ENCODE assay signal across 11 cellular contexts in the genomic region with DNA sequence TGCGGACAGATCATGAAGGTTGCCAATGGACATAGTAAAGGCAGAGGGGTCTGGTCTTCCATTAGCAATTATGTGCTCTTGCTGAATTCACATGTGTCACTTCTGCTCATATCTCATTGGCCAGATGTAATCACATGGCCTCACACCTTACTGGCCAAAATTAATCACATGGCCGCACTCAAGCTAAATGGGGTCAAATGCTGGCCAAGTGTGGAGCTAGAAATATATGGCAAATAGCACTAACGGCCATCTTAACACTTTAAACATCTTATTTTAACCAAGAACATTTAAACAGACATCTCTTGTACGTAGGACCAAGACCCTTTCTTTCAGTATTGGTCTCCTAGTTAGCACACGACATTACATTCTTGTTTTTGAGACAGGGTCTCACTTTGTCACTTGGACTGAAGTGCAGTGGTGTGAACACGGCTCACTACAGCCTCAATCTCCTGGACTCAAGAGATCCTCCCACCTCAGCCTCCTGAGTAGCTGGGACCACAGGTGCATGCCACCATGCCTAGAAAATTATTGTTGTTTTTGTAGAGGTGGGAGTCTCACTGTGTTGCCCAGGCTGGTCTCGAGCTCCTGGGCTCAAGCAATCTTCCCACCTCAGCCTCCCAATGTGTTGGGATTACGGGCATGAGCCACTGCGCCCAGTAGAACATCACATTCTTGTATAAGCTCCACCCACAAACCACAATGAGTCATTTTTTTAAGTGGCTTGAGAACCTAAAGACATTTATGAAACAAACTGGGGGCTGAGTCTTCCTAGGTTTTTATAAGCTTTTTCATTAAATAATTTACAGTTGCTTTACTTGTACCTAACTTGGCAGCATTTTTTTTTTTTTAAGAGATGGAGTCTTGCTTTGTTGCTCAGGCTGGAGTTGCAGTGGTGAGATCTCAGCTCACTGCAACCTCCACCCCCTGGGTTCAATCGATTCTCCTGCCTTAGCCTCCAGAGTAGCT. TPM values are rescaled to one million over a fixed set of nuclear protein-coding genes. Genes with fewer than 3 reads are reported as not detected.
A peak's percentile ranks its signal among the peaks of the same experiment; 100 is the strongest.
DNase-seq lines count a peak whose midpoint lies in the region; ATAC-seq and TF ChIP-seq lines count a peak whose summit lies in the region.
"Had no signal": no experiment of that assay in that cellular context is flagged by ENCODE, and none has a peak within 500 bp of the region (broad histone marks: within the 10 kb centered on the region; RNA-seq: fewer than 3 reads in every experiment).

No MANE protein-coding gene starts in this region.

- peaks cover 13% of the 10 kb centered on the region for H4K20me1 ChIP-seq in PC-9 (ENCODE audit: insufficient read depth)
- peaks cover 19% of the 10 kb centered on the region for H4K20me1 ChIP-seq in smooth muscle cell (ENCODE audit: low read depth)

- peak; percentile 61 for DNase-seq in activated CD8-positive, alpha-beta memory T cell treated with anti-CD3 and anti-CD28 coated beads for 24 hours
- no peak for DNase-seq in activated CD8-positive, alpha-beta memory T cell treated with anti-CD3 and anti-CD28 coated beads, Interleukin-2, amount 50 U/mL, for 48 hours
- peak in 1 of 2 experiments; percentile 80 for DNase-seq in PC-9
- DNase-seq in dedifferentiated amniotic fluid mesenchymal stem cell (ENCODE audit: extremely low spot score), result peak; percentile 60
- DNase-seq in smooth muscle cell (lab: John Stamatoyannopoulos, UW; ENCODE audit: unreplicated experiment), result no peak
- DNase-seq in testis, result no peak
- no peak for DNase-seq in effector memory CD8-positive, alpha-beta T cell
- DNase-seq: NCI-H526 had no signal

- no peaks in the 10 kb centered on the region for H3K9me2 ChIP-seq in PC-9 (ENCODE audit: insufficient read depth)

- H3K4me2 ChIP-seq in PC-9 (peak overlapping the region; percentile 35), smooth muscle cell (no peak overlapping the region)

- peaks cover 10% of the 10 kb centered on the region for H3K36me3 Mint-ChIP-seq in effector memory CD8-positive, alpha-beta T cell (ENCODE audit: insufficient read depth)
- H3K36me3 Mint-ChIP-seq: activated naive CD4-positive, alpha-beta T cell treated with anti-CD3 and anti-CD28 coated beads, Interleukin-2, amount 50 U/mL, for 24 hours had no signal

- no peak for TF ChIP-seq POLR2A in testis (IDR thresholded peaks at IDR 0.05)

- no TSS peak for BruUV-seq in PC-9 (replicated peaks; lab: Mats Ljungman, UMichigan)

- POLR2A ChIA-PET in PC-9 (lab: Charles Lee; ENCODE audit: unreplicated experiment), result interaction anchor here (0.5 to 1.1 kb wide), 6 partner anchors 18 to 734 kb away, joined by 3 to 16 read pairs (median 4); partner anchors contain the start of genes AP2A1 and LIN7B

- no peak overlapping the region for H3K27ac Mint-ChIP-seq in effector memory CD8-positive, alpha-beta T cell

- H2AFZ ChIP-seq in PC-9 (no peak overlapping the region), smooth muscle cell (ENCODE audit: low read depth) (no peak overlapping the region)

- ATAC-seq in effector memory CD8-positive, alpha-beta T cell (replicated peaks), result no peak
- ATAC-seq in GM18907 (IDR thresholded peaks at IDR 0.05; ENCODE audit: unreplicated experiment), result no peak

- H3K27me3 ChIP-seq in PC-9 (ENCODE audit: insufficient read depth, low read depth) (no peaks in the 10 kb centered on the region), smooth muscle cell (ENCODE audit: low read depth) (no peaks in the 10 kb centered on the region), testis (no peaks in the 10 kb centered on the region)

- H3K27ac ChIP-seq in PC-9, result peak overlapping the region; percentile 43
- H3K27ac ChIP-seq in smooth muscle cell (ENCODE audit: low read depth), result peak overlapping the region; percentile 33
- H3K27ac ChIP-seq in testis, result no peak overlapping the region

- H3K4me3 ChIP-seq in PC-9 (no peak overlapping the region; the same call in 1 of the 2 replicates), smooth muscle cell (no peak overlapping the region), testis (no peak overlapping the region)
- H3K4me3 ChIP-seq: HAP-1 had no signal

- TF ChIP-seq CTCF in PC-9 (conservative IDR thresholded peaks at IDR 0.05), result no peak
- no peak for TF ChIP-seq CTCF in smooth muscle cell (IDR thresholded peaks at IDR 0.05; ENCODE audit: borderline replicate concordance, insufficient read depth, poor library complexity, severe bottlenecking)
- no peak for TF ChIP-seq CTCF in testis (IDR thresholded peaks at IDR 0.05)

- WGBS in smooth muscle cell (ENCODE audit: low lambda C conversion rate), result 73% methylated on average over 10 of the region's 10 CpGs
- WGBS in testis, 2 donors, result 81 to 90% methylated on average over 10 of the region's 10 CpGs

- peak overlapping the region in 1 of 2 donors; percentile 31 for H3K4me3 Mint-ChIP-seq in effector memory CD8-positive, alpha-beta T cell

- H3K9me3 ChIP-seq in PC-9 (ENCODE audit: insufficient read depth, low read depth), result no peaks in the 10 kb centered on the region
- H3K9me3 ChIP-seq in smooth muscle cell (replicated peaks; ENCODE audit: low read depth), result no peaks in the 10 kb centered on the region
- no peaks in the 10 kb centered on the region for H3K9me3 ChIP-seq in testis

- H3K36me3 ChIP-seq in PC-9 (ENCODE audit: low read depth), result no peaks in the 10 kb centered on the region
- H3K36me3 ChIP-seq in smooth muscle cell (ENCODE audit: low read depth), result no peaks in the 10 kb centered on the region
- no peaks in the 10 kb centered on the region for H3K36me3 ChIP-seq in testis (ENCODE audit: low read depth, missing control alignments)

- H3K9ac ChIP-seq in smooth muscle cell (ENCODE audit: low read depth), result no peak overlapping the region

- H3K79me2 ChIP-seq in PC-9 (ENCODE audit: low read depth), result peaks cover 30% of the 10 kb centered on the region
- peaks cover 32% of the 10 kb centered on the region for H3K79me2 ChIP-seq in smooth muscle cell (ENCODE audit: low read depth)

- CTCF ChIA-PET in PC-9 (lab: Charles Lee), result interaction anchor here (0.6 kb wide), 1 partner anchor 774 kb away, joined by 4 read pairs; no protein-coding TSS in a partner anchor

- H3K27me3 Mint-ChIP-seq in effector memory CD8-positive, alpha-beta T cell, result no peaks in the 10 kb centered on the region
- H3K27me3 Mint-ChIP-seq: activated naive CD4-positive, alpha-beta T cell treated with anti-CD3 and anti-CD28 coated beads, Interleukin-2, amount 50 U/mL, for 24 hours had no signal

- peaks cover 34% of the 10 kb centered on the region for H3K4me1 ChIP-seq in PC-9 (replicated peaks; ENCODE audit: insufficient read depth)
- peaks cover 11% of the 10 kb centered on the region for H3K4me1 ChIP-seq in smooth muscle cell (ENCODE audit: low read depth)
- peaks cover 11% of the 10 kb centered on the region for H3K4me1 ChIP-seq in testis

- peaks cover 28 to 30% of the 10 kb centered on the region in 2 donors for H3K4me1 Mint-ChIP-seq in effector memory CD8-positive, alpha-beta T cell (ENCODE audit: low read depth in 2 of 2)

- intact Hi-C loops in PC-9 (cut with micrococcal nuclease; ENCODE audit: unreplicated experiment) (loop anchor here (1.0 kb wide), 1 partner anchor 171 kb away; the partner anchor contains the start of gene PRMT1), testis (cut with DNase I; ENCODE audit: low total_unique reads) (no loop called here)

- H3K9me3 Mint-ChIP-seq in effector memory CD8-positive, alpha-beta T cell, result no peaks in the 10 kb centered on the region

- H3F3A ChIP-seq in PC-9 (ENCODE audit: insufficient read depth, low read depth) (peaks cover 51% of the 10 kb centered on the region; the same call in 1 of the 2 replicates), smooth muscle cell (ENCODE audit: low read depth) (peaks cover 12% of the 10 kb centered on the region)

RNA-seq across cellular contexts. Expression of gene PTOV1, which starts 2.9 kb away (rescaled TPM):
- total RNA-seq in PC-9 (2021) (151 and 155 TPM in 2 replicates), smooth muscle cell (49.0 and 81.0 TPM in 2 replicates), testis (100 to 1,000 TPM; 257 to 260 TPM)
- polyA plus RNA-seq in smooth muscle cell (256 and 266 TPM in 2 replicates), testis (ENCODE audit: insufficient read depth, low read depth, low replicate concordance) (235 TPM)

RNA-seq across cellular contexts. Expression of gene PNKP, which starts 19.4 kb away (rescaled TPM):
- total RNA-seq in PC-9 (2021) (82.7 and 85.6 TPM in 2 replicates), smooth muscle cell (15.3 and 19.4 TPM in 2 replicates), testis (100 to 1,000 TPM; 110 to 125 TPM)
- polyA plus RNA-seq in smooth muscle cell (42.4 and 53.6 TPM in 2 replicates), testis (ENCODE audit: insufficient read depth, low read depth, low replicate concordance) (45.5 TPM)

RNA-seq across cellular contexts. Expression of gene AKT1S1, which starts 29.1 kb away (rescaled TPM):
- total RNA-seq in PC-9 (2021), result 109 and 143 TPM in 2 replicates
- 10.4 and 15.8 TPM in 2 replicates for total RNA-seq in smooth muscle cell
- polyA plus RNA-seq in smooth muscle cell, result 60.2 and 72.2 TPM in 2 replicates
- 10 to 100 TPM; 35.0 to 35.7 TPM for total RNA-seq in testis
- 42.8 TPM for polyA plus RNA-seq in testis (ENCODE audit: insufficient read depth, low read depth, low replicate concordance)

RNA-seq across cellular contexts. Expression of gene TBC1D17, which starts 29.5 kb away (rescaled TPM):
- total RNA-seq in PC-9 (2021), result 52.1 and 62.3 TPM in 2 replicates
- total RNA-seq in smooth muscle cell, result 7.1 and 9.2 TPM in 2 replicates
- 41.8 and 45.7 TPM in 2 replicates for polyA plus RNA-seq in smooth muscle cell
- total RNA-seq in testis, result 10 to 100 TPM; 47.2 to 49.1 TPM
- polyA plus RNA-seq in testis (ENCODE audit: insufficient read depth, low read depth, low replicate concordance), result 31.1 TPM

RNA-seq across cellular contexts. Expression of gene MED25, which starts 29.9 kb away (rescaled TPM):
- total RNA-seq in PC-9 (2021) (92.2 and 99.6 TPM in 2 replicates), smooth muscle cell (16.9 and 20.4 TPM in 2 replicates), testis (100 to 1,000 TPM; 244 to 246 TPM)
- polyA plus RNA-seq in smooth muscle cell (34.1 and 36.4 TPM in 2 replicates), testis (ENCODE audit: insufficient read depth, low read depth, low replicate concordance) (156 TPM)

Comparison
In these comparisons a context has a peak if more than half of its experiments do, and no peak if none do; other contexts are left out.
1. DNase-seq: peak in activated CD8-positive, alpha-beta memory T cell treated with anti-CD3 and anti-CD28 coated beads for 24 hours (single experiment) and dedifferentiated amniotic fluid mesenchymal stem cell (single experiment); none in activated CD8-positive, alpha-beta memory T cell treated with anti-CD3 and anti-CD28 coated beads, Interleukin-2, amount 50 U/mL, for 48 hours (single experiment), smooth muscle cell (single experiment), testis (single experiment) and effector memory CD8-positive, alpha-beta T cell (0 of 3).
2. H3K27ac ChIP-seq: peak in PC-9 (single experiment) and smooth muscle cell (single experiment); none in testis (0 of 2).